ENCODE assay signal across 3 cellular contexts in genomic region chr3:158700559-158700958, GRCh38.
TF ChIP-seq lines count a peak whose summit lies in the region.

No MANE protein-coding gene starts in this region.

TF ChIP-seq in IMR-90, 13 proteins besides CTCF, POLR2A, EP300 and RAD21:
- TF ChIP-seq, protein P1, sequence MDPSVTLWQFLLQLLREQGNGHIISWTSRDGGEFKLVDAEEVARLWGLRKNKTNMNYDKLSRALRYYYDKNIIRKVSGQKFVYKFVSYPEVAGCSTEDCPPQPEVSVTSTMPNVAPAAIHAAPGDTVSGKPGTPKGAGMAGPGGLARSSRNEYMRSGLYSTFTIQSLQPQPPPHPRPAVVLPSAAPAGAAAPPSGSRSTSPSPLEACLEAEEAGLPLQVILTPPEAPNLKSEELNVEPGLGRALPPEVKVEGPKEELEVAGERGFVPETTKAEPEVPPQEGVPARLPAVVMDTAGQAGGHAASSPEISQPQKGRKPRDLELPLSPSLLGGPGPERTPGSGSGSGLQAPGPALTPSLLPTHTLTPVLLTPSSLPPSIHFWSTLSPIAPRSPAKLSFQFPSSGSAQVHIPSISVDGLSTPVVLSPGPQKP (IDR thresholded peaks at IDR 0.05; ENCODE audit: borderline replicate concordance, low read depth, low read length): no peak
- TF ChIP-seq MXI1 (IDR thresholded peaks at IDR 0.05; ENCODE audit: borderline replicate concordance, low read depth, low read length): no peak
- TF ChIP-seq BHLHE40 (IDR thresholded peaks at IDR 0.05; ENCODE audit: low read depth, low read length): no peak
- TF ChIP-seq SMC3 (IDR thresholded peaks at IDR 0.05; ENCODE audit: low read depth, low read length): no peak
- TF ChIP-seq MAZ (IDR thresholded peaks at IDR 0.05; ENCODE audit: borderline replicate concordance, low read depth, low read length): no peak
- TF ChIP-seq MAFK (IDR thresholded peaks at IDR 0.05; ENCODE audit: low read depth, low read length): no peak
- no peak for TF ChIP-seq CHD1 (IDR thresholded peaks at IDR 0.05; ENCODE audit: low read depth, low read length)
- TF ChIP-seq FOS (IDR thresholded peaks at IDR 0.05; ENCODE audit: low read depth, low read length): no peak
- TF ChIP-seq CEBPB (IDR thresholded peaks at IDR 0.05; ENCODE audit: low read depth, low read length): no peak
- TF ChIP-seq RFX5 (IDR thresholded peaks at IDR 0.05; ENCODE audit: low read depth, low read length): no peak
- no peak for TF ChIP-seq RCOR1 (IDR thresholded peaks at IDR 0.05; ENCODE audit: insufficient replicate concordance, low read length)
- TF ChIP-seq, protein P2, sequence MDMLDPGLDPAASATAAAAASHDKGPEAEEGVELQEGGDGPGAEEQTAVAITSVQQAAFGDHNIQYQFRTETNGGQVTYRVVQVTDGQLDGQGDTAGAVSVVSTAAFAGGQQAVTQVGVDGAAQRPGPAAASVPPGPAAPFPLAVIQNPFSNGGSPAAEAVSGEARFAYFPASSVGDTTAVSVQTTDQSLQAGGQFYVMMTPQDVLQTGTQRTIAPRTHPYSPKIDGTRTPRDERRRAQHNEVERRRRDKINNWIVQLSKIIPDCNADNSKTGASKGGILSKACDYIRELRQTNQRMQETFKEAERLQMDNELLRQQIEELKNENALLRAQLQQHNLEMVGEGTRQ (IDR thresholded peaks at IDR 0.05; ENCODE audit: low read depth, low read length): no peak
- TF ChIP-seq NFE2L2 (IDR thresholded peaks at IDR 0.05; ENCODE audit: low read depth, low read length): no peak

TF ChIP-seq in K562, 482 proteins besides CTCF, POLR2A, EP300 and RAD21:
- TF ChIP-seq, protein P3, sequence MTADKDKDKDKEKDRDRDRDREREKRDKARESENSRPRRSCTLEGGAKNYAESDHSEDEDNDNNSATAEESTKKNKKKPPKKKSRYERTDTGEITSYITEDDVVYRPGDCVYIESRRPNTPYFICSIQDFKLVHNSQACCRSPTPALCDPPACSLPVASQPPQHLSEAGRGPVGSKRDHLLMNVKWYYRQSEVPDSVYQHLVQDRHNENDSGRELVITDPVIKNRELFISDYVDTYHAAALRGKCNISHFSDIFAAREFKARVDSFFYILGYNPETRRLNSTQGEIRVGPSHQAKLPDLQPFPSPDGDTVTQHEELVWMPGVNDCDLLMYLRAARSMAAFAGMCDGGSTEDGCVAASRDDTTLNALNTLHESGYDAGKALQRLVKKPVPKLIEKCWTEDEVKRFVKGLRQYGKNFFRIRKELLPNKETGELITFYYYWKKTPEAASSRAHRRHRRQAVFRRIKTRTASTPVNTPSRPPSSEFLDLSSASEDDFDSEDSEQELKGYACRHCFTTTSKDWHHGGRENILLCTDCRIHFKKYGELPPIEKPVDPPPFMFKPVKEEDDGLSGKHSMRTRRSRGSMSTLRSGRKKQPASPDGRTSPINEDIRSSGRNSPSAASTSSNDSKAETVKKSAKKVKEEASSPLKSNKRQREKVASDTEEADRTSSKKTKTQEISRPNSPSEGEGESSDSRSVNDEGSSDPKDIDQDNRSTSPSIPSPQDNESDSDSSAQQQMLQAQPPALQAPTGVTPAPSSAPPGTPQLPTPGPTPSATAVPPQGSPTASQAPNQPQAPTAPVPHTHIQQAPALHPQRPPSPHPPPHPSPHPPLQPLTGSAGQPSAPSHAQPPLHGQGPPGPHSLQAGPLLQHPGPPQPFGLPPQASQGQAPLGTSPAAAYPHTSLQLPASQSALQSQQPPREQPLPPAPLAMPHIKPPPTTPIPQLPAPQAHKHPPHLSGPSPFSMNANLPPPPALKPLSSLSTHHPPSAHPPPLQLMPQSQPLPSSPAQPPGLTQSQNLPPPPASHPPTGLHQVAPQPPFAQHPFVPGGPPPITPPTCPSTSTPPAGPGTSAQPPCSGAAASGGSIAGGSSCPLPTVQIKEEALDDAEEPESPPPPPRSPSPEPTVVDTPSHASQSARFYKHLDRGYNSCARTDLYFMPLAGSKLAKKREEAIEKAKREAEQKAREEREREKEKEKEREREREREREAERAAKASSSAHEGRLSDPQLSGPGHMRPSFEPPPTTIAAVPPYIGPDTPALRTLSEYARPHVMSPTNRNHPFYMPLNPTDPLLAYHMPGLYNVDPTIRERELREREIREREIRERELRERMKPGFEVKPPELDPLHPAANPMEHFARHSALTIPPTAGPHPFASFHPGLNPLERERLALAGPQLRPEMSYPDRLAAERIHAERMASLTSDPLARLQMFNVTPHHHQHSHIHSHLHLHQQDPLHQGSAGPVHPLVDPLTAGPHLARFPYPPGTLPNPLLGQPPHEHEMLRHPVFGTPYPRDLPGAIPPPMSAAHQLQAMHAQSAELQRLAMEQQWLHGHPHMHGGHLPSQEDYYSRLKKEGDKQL (CRISPR knock-in tag; IDR thresholded peaks at IDR 0.05; ENCODE audit: borderline replicate concordance): no peak
- TF ChIP-seq YBX1 (IDR thresholded peaks at IDR 0.05) (no peak), NFE2L1 (tag; IDR thresholded peaks at IDR 0.05; ENCODE audit: borderline replicate concordance, low read depth) (no peak), CBX2 (IDR thresholded peaks at IDR 0.05; ENCODE audit: insufficient read depth, low read length, poor library complexity, severe bottlenecking) (no peak), TEAD1 (CRISPR knock-in tag; IDR thresholded peaks at IDR 0.05) (no peak), ZNF583 (CRISPR knock-in tag; IDR thresholded peaks at IDR 0.05) (no peak), BRD4 (IDR thresholded peaks at IDR 0.05) (no peak), SNAPC5 (CRISPR knock-in tag; IDR thresholded peaks at IDR 0.05) (no peak), ZNF354B (CRISPR knock-in tag; IDR thresholded peaks at IDR 0.05) (no peak), EGR1 (conservative IDR thresholded peaks at IDR 0.05) (no peak), ZFP36 (IDR thresholded peaks at IDR 0.05; ENCODE audit: low read depth, low read length, partially characterized antibody) (no peak), SMARCC2 (IDR thresholded peaks at IDR 0.05; ENCODE audit: low read depth) (no peak), RHOXF2B (CRISPR knock-in tag; conservative IDR thresholded peaks at IDR 0.05) (no peak)
- TF ChIP-seq, protein P4, sequence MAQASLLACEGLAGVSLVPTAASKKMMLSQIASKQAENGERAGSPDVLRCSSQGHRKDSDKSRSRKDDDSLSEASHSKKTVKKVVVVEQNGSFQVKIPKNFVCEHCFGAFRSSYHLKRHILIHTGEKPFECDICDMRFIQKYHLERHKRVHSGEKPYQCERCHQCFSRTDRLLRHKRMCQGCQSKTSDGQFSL (CRISPR knock-in tag; IDR thresholded peaks at IDR 0.05): no peak
- TF ChIP-seq, protein P4 (tag; IDR thresholded peaks at IDR 0.05): no peak

TF ChIP-seq in WTC11, 78 proteins besides CTCF, POLR2A, EP300 and RAD21:
- TF ChIP-seq RELA (CRISPR knock-in tag; IDR thresholded peaks at IDR 0.05; ENCODE audit: borderline replicate concordance): no peak
- no peak for TF ChIP-seq MYBL2 (CRISPR knock-in tag; IDR thresholded peaks at IDR 0.05)
- TF ChIP-seq SMAD3 (CRISPR knock-in tag; IDR thresholded peaks at IDR 0.05; ENCODE audit: borderline replicate concordance): no peak
TF ChIP-seq in WTC11: peak in this region for 0.
